ENCODE assay signal across 2 cellular contexts in the genomic region with DNA sequence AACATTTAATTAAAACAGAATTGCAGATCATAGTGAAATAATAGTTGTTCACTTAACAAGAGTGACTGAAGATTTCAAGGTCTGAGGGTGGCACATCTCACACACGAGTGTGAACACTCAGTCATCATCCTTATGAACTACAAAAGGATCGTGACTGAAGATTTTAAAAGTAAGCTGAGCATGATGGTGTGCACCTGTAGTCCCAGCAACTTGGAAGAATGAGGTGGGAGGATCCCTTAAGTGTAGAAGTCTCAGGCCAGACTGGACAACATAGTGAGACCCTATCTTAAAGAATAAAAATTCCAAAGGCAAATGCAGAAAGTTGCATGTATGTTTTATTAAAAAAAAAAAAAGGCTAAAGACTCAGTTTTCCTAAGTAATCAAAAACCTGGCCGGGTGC.
A peak's percentile ranks its signal among the peaks of the same experiment; 100 is the strongest.
TF ChIP-seq lines count a peak whose summit lies in the region.

No MANE protein-coding gene starts in this region.

TF ChIP-seq in HepG2, 621 proteins besides CTCF, POLR2A, EP300 and RAD21:
- 0 out of 2 replicates have a peak, but pooled peaks have one; percentile 33 for TF ChIP-seq ZNF121 (CRISPR knock-in tag; IDR thresholded peaks at IDR 0.05)
- TF ChIP-seq BCL3 (CRISPR knock-in tag; IDR thresholded peaks at IDR 0.05): no peak
TF ChIP-seq in HepG2: peak in this region for 1.

TF ChIP-seq in K562, 482 proteins besides CTCF, POLR2A, EP300 and RAD21:
- TF ChIP-seq MCM7 (IDR thresholded peaks at IDR 0.05) (no peak), HNRNPL (IDR thresholded peaks at IDR 0.05; ENCODE audit: low read depth, low read length) (no peak), NFE2L1 (tag; IDR thresholded peaks at IDR 0.05; ENCODE audit: borderline replicate concordance, low read depth) (no peak), RBM25 (IDR thresholded peaks at IDR 0.05; ENCODE audit: low read depth, low read length, severe bottlenecking) (peak; percentile 9), ZNF121 (CRISPR knock-in tag; conservative IDR thresholded peaks at IDR 0.05) (peak; percentile 92), SPI1 (IDR thresholded peaks at IDR 0.05; ENCODE audit: borderline replicate concordance, low read depth, low read length) (no peak), MCM2 (IDR thresholded peaks at IDR 0.05; ENCODE audit: low read depth) (no peak), BRCA1 (IDR thresholded peaks at IDR 0.05) (no peak), BRCA1 (CRISPR knock-in tag; IDR thresholded peaks at IDR 0.05) (no peak), FOXA1 (IDR thresholded peaks at IDR 0.05; ENCODE audit: borderline replicate concordance) (no peak), CREM (IDR thresholded peaks at IDR 0.05; ENCODE audit: low read depth) (no peak), HDAC2 (IDR thresholded peaks at IDR 0.05) (no peak), YY1 (IDR thresholded peaks at IDR 0.05; ENCODE audit: borderline replicate concordance in 1 of 3, control insufficient read depth in 1 of 3, extremely low read depth in 1 of 3, insufficient read depth in 3 of 3, insufficient read length in 1 of 3, insufficient replicate concordance in 2 of 3, low read depth in 1 of 3, low read length in 2 of 3) (no peak)
